Comparison of ENCODE assay signal across 28 cellular contexts in the genomic region with DNA sequence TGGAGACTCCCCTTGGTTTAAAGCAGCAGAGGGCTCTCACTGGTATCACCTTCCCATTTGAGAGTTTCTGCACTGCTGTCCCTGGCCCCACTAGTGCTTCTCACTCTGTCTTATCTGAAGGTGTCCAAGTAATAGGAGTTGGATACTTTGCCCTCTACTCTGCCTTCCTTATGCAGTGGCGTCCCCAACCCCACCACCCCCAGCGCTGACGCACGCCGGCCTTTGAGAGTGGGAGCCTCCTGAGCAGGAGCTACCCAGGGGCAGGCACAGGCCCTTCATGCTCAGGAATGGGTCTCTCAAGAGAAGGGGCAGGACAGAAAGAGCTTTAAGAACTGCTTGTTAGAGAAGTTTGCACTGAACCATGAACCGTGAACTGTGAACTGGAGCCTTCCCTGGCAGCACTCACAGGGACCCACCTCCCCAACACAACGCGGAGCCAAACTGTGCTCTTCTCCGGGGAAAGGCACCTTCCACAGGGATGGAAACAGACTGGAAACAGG. TPM values are rescaled to one million over a fixed set of nuclear protein-coding genes. Genes with fewer than 3 reads are reported as not detected.
"Had no signal": no experiment of that assay in that cellular context is flagged by ENCODE, and none has a peak within 500 bp of the region (broad histone marks: within the 10 kb centered on the region; RNA-seq: fewer than 3 reads in every experiment).

No MANE protein-coding gene starts in this region.

- H3K27ac ChIP-seq: coronary artery, esophagus muscularis mucosa, parathyroid adenoma, psoas muscle, suprapubic skin, tibial artery, upper lobe of left lung, uterus had no signal

- H3K36me3 ChIP-seq: esophagus muscularis mucosa, suprapubic skin, tibial artery, upper lobe of left lung, uterus had no signal

- DNase-seq: effector CD4-positive, alpha-beta T cell; foreskin fibroblast; immature natural killer cell; left cardiac atrium; left ventricle myocardium superior; naive thymus-derived CD4-positive, alpha-beta T cell; nephron progenitor cell; psoas muscle; retina; small intestine; stimulated activated CD4-positive, alpha-beta T cell treated with anti-CD3 and anti-CD28 coated beads, Interleukin-4, amount 100 ng/mL, for 1 hour; stimulated activated CD8-positive, alpha-beta memory T cell treated with anti-CD3 and anti-CD28 coated beads, Interleukin-4, amount 100 ng/mL, for 48 hours; stimulated activated naive CD8-positive, alpha-beta T cell treated with anti-CD3 and anti-CD28 coated beads, Interleukin-15, Interleukin-2, amounts not matched to agents 100 U/mL and 50 U/mL, for 24 hours; uterus had no signal

- H3K27ac Mint-ChIP-seq: immature natural killer cell; naive thymus-derived CD4-positive, alpha-beta T cell; nephron progenitor cell; stimulated activated effector memory CD8-positive, alpha-beta T cell treated with anti-CD3 and anti-CD28 coated beads, Interleukin-12 subunit alpha, Interleukin-12 subunit beta, amount 100 ng/mL, for 72 hours had no signal

- ATAC-seq: left cardiac atrium; left ventricle myocardium superior; naive thymus-derived CD4-positive, alpha-beta T cell; psoas muscle; stimulated activated effector memory CD8-positive, alpha-beta T cell treated with anti-CD3 and anti-CD28 coated beads, Interleukin-12 subunit alpha, Interleukin-12 subunit beta, amount 100 ng/mL, for 72 hours; stimulated activated naive CD8-positive, alpha-beta T cell treated with anti-CD3 and anti-CD28 coated beads, Interleukin-15, Interleukin-2, amounts not matched to agents 100 U/mL and 50 U/mL, for 24 hours had no signal

- H3K4me3 Mint-ChIP-seq: immature natural killer cell; naive thymus-derived CD4-positive, alpha-beta T cell; nephron progenitor cell; stimulated activated effector memory CD8-positive, alpha-beta T cell treated with anti-CD3 and anti-CD28 coated beads, Interleukin-12 subunit alpha, Interleukin-12 subunit beta, amount 100 ng/mL, for 72 hours had no signal

- H3K4me1 ChIP-seq: psoas muscle, suprapubic skin, tibial artery, uterus had no signal

- H3K9ac ChIP-seq: parathyroid adenoma had no signal

- H2AFZ ChIP-seq: parathyroid adenoma had no signal

- H3K36me3 Mint-ChIP-seq: immature natural killer cell; stimulated activated effector memory CD8-positive, alpha-beta T cell treated with anti-CD3 and anti-CD28 coated beads, Interleukin-12 subunit alpha, Interleukin-12 subunit beta, amount 100 ng/mL, for 72 hours had no signal

- H3K4me3 ChIP-seq: coronary artery, esophagus muscularis mucosa, psoas muscle, suprapubic skin, tibial artery, upper lobe of left lung, uterus had no signal

- H3K9me3 ChIP-seq: esophagus muscularis mucosa, psoas muscle, suprapubic skin, tibial artery, upper lobe of left lung, uterus had no signal

- H3K27me3 ChIP-seq: upper lobe of left lung, uterus had no signal

RNA-seq across cellular contexts. Expression of gene CIB4, which starts 3.3 kb away (rescaled TPM):
- total RNA-seq: cerebellum; dermis microvascular lymphatic vessel endothelial cell; esophagus muscularis mucosa; left ventricle myocardium superior; lung microvascular endothelial cell; mesenteric fat pad; mononuclear cell; naive thymus-derived CD4-positive, alpha-beta T cell; omental fat pad; psoas muscle; suprapubic skin; upper lobe of left lung had no signal
- polyA plus RNA-seq: immature natural killer cell; keratinocyte; naive thymus-derived CD4-positive, alpha-beta T cell; psoas muscle; small intestine had no signal

RNA-seq across cellular contexts. Expression of gene KCNK3, which starts 54.7 kb away (rescaled TPM):
- total RNA-seq: dermis microvascular lymphatic vessel endothelial cell; lung microvascular endothelial cell; naive thymus-derived CD4-positive, alpha-beta T cell had no signal
- polyA plus RNA-seq: immature natural killer cell; keratinocyte; naive thymus-derived CD4-positive, alpha-beta T cell had no signal
